In genomic region chr17:8975091-8975707, GRCh38 we compare ENCODE assay signal across 20 cellular contexts. TPM values are rescaled to one million over a fixed set of nuclear protein-coding genes. Genes with fewer than 3 reads are reported as not detected.
"Had no signal": no experiment of that assay in that cellular context is flagged by ENCODE, and none has a peak within 500 bp of the region (broad histone marks: within the 10 kb centered on the region; RNA-seq: fewer than 3 reads in every experiment).

No MANE protein-coding gene starts in this region.

- H3K27me3 ChIP-seq: hepatocyte, spleen had no signal

- H3K27ac ChIP-seq: hepatocyte, left ventricle myocardium inferior, prostate gland, spleen had no signal

- ATAC-seq: stimulated activated naive CD8-positive, alpha-beta T cell treated with anti-CD3 and anti-CD28 coated beads, Interleukin-15, Interleukin-2, amounts not matched to agents 100 U/mL and 50 U/mL, for 24 hours had no signal

- H3K4me1 ChIP-seq: left ventricle myocardium inferior, prostate gland, spleen had no signal

- H3K4me3 ChIP-seq: hepatocyte, left ventricle myocardium inferior, prostate gland, spleen had no signal

- H3K79me2 ChIP-seq: hepatocyte had no signal

- H3K36me3 ChIP-seq: left ventricle myocardium inferior, prostate gland, spleen had no signal

- H3K4me2 ChIP-seq: hepatocyte had no signal

- H3K9me3 ChIP-seq: prostate gland, spleen had no signal

- DNase-seq: activated gamma-delta T cell treated with Interleukin-2 at 50 U/mL for 16 hours; activated T-cell treated with anti-CD3 and anti-CD28 coated beads, Interleukin-2, amount 50 U/mL, for 1 hour; aorta; dermis blood vessel endothelial cell; effector CD8-positive, alpha-beta T cell; erythroblast; foreskin fibroblast; glutamatergic neuron; immature natural killer cell; kidney glomerular epithelial cell; left ventricle myocardium inferior; spleen; stimulated activated CD4-positive, alpha-beta T cell treated with anti-CD3 and anti-CD28 coated beads, Interleukin-4, amount 100 ng/mL, for 24 hours; stimulated activated naive CD8-positive, alpha-beta T cell treated with anti-CD3 and anti-CD28 coated beads, Interleukin-15, Interleukin-2, amounts not matched to agents 100 U/mL and 50 U/mL, for 24 hours; T-helper 9 cell had no signal

- H2AFZ ChIP-seq: hepatocyte had no signal

RNA-seq across cellular contexts. Expression of gene PIK3R5, which starts 9.7 kb away (rescaled TPM):
- total RNA-seq: dermis blood vessel endothelial cell, fibroblast of lung, lung microvascular endothelial cell, osteocyte had no signal
- polyA plus RNA-seq: hepatocyte had no signal

RNA-seq across cellular contexts. Expression of gene NTN1, which starts 46.1 kb away (rescaled TPM):
- polyA plus RNA-seq: immature natural killer cell had no signal
